19 cellular contexts compared by ENCODE assay signal in genomic region chr4:2288051-2288541, GRCh38. TPM values are rescaled to one million over a fixed set of nuclear protein-coding genes. Genes with fewer than 3 reads are reported as not detected.
DNase-seq lines count a peak whose midpoint lies in the region; ATAC-seq and TF ChIP-seq lines count a peak whose summit lies in the region.
"Had no signal": no experiment of that assay in that cellular context is flagged by ENCODE, and none has a peak within 500 bp of the region (broad histone marks: within the 10 kb centered on the region; RNA-seq: fewer than 3 reads in every experiment).

No MANE protein-coding gene starts in this region.

- H3K9me3 Mint-ChIP-seq in CD4-positive, alpha-beta T cell, result no peaks in the 10 kb centered on the region
- no peaks in the 10 kb centered on the region for H3K9me3 Mint-ChIP-seq in CD8-positive, alpha-beta memory T cell

- H3K36me3 Mint-ChIP-seq in CD4-positive, alpha-beta T cell (ENCODE audit: low read depth), result peaks cover 11% of the 10 kb centered on the region
- peaks cover 0 to 2% (median 1%) of the 10 kb centered on the region in 3 donors for H3K36me3 Mint-ChIP-seq in CD8-positive, alpha-beta memory T cell
- H3K36me3 Mint-ChIP-seq: activated naive CD8-positive, alpha-beta T cell; stimulated activated naive B cell treated with anti-CD40 and anti-IgM and Interleukin-4, amounts not matched to agents 10 μg/mL and 1 μg/mL and 100 μg/mL, for 72 hours had no signal

- peaks cover 57% of the 10 kb centered on the region for H3K4me1 ChIP-seq in CD8-positive, alpha-beta memory T cell (ENCODE audit: insufficient read depth, low read length)
- H3K4me1 ChIP-seq: thyroid gland had no signal

- intact Hi-C loops in CD4-positive, alpha-beta T cell (cut with DNase I, micrococcal nuclease), result no loop called here
- intact Hi-C loops in posterior vena cava (cut with DNase I), result no loop called here

- no peaks in the 10 kb centered on the region for H3K27me3 ChIP-seq in CD4-positive, alpha-beta T cell (ENCODE audit: control insufficient read depth, insufficient read depth, low read length)
- H3K27me3 ChIP-seq in CD8-positive, alpha-beta memory T cell (ENCODE audit: insufficient read depth, low read length, poor library complexity, severe bottlenecking), result no peaks in the 10 kb centered on the region
- H3K27me3 ChIP-seq: thyroid gland had no signal

- H3K27ac ChIP-seq in CD4-positive, alpha-beta T cell (ENCODE audit: low read depth, low read length), result no peak overlapping the region
- H3K27ac ChIP-seq in CD8-positive, alpha-beta memory T cell (ENCODE audit: low read depth, low read length), result no peak overlapping the region
- H3K27ac ChIP-seq: GM23248, neutrophil, thyroid gland had no signal

- no peak overlapping the region for H3K4me3 ChIP-seq in CD8-positive, alpha-beta memory T cell (ENCODE audit: low read length)
- H3K4me3 ChIP-seq: GM23248, thyroid gland had no signal

- DNase-seq in CD4-positive, alpha-beta T cell, result no peak
- DNase-seq in CD8-positive, alpha-beta memory T cell, result peak in 1 of 5 donors; percentile 43
- DNase-seq in effector CD4-positive, alpha-beta T cell, result peak; percentile 1
- DNase-seq in posterior vena cava (ENCODE audit: low spot score) (peak; percentile 72), pons (ENCODE audit: low spot score) (no peak)
- DNase-seq: central memory CD4-positive, alpha-beta T cell; dermis blood vessel endothelial cell; DMS153; GM23248; mammary epithelial cell; NCI-H1436 treated with DMSO at 0.1 percent for 48 hours; NCI-H510A treated with DMSO at 0.1 percent for 48 hours; stimulated activated CD4-positive, alpha-beta T cell treated with anti-CD3 and anti-CD28 coated beads, Interleukin-4, amount 100 ng/mL, for 1 hour; stimulated activated naive B cell treated with anti-CD40 and anti-IgM and Interleukin-4, amounts not matched to agents 10 μg/mL and 1 μg/mL and 100 μg/mL, for 72 hours had no signal

- H3K9me3 ChIP-seq in CD4-positive, alpha-beta T cell (ENCODE audit: control insufficient read depth, low read length), result no peaks in the 10 kb centered on the region
- no peaks in the 10 kb centered on the region for H3K9me3 ChIP-seq in CD8-positive, alpha-beta memory T cell (ENCODE audit: low read length)
- H3K9me3 ChIP-seq: neutrophil, thyroid gland had no signal

- H3K4me3 Mint-ChIP-seq in CD4-positive, alpha-beta T cell, result no peak overlapping the region
- H3K4me3 Mint-ChIP-seq in CD8-positive, alpha-beta memory T cell, result no peak overlapping the region
- H3K4me3 Mint-ChIP-seq: activated naive CD8-positive, alpha-beta T cell; stimulated activated naive B cell treated with anti-CD40 and anti-IgM and Interleukin-4, amounts not matched to agents 10 μg/mL and 1 μg/mL and 100 μg/mL, for 72 hours had no signal

- POLR2A ChIA-PET in CD4-positive, alpha-beta T cell (lab: Charles Lee), result interaction anchor here (1.2 kb wide), 1 partner anchor 26 kb away, joined by 7 read pairs; the partner anchor contains the start of gene MXD4
- POLR2A ChIA-PET in CD8-positive, alpha-beta memory T cell (lab: Charles Lee), result interaction anchor here (3.3 kb wide), 1 partner anchor 26 kb away, joined by 28 read pairs; the partner anchor contains the start of gene MXD4

- no peak for TF ChIP-seq CTCF in CD4-positive, alpha-beta T cell (IDR thresholded peaks at IDR 0.05)

- ATAC-seq in CD4-positive, alpha-beta T cell (ENCODE audit: poor library complexity), result no peak
- ATAC-seq in GM21381 (IDR thresholded peaks at IDR 0.05; ENCODE audit: unreplicated experiment), result no peak
- ATAC-seq in HG02798 (IDR thresholded peaks at IDR 0.05; ENCODE audit: poor library complexity, unreplicated experiment), result no peak
- ATAC-seq: stimulated activated naive B cell treated with anti-CD40 and anti-IgM and Interleukin-4, amounts not matched to agents 10 μg/mL and 1 μg/mL and 100 μg/mL, for 72 hours had no signal

- H3K4me1 Mint-ChIP-seq in CD4-positive, alpha-beta T cell (ENCODE audit: low read depth), result peaks cover 37% of the 10 kb centered on the region
- peaks cover 33 to 67% (median 33%) of the 10 kb centered on the region in 3 donors for H3K4me1 Mint-ChIP-seq in CD8-positive, alpha-beta memory T cell

- CTCF ChIA-PET in CD4-positive, alpha-beta T cell (lab: Charles Lee), result no interaction called here
- CTCF ChIA-PET in CD8-positive, alpha-beta memory T cell (lab: Charles Lee), result no interaction called here

- no peaks in the 10 kb centered on the region for H3K27me3 Mint-ChIP-seq in CD4-positive, alpha-beta T cell
- no peaks in the 10 kb centered on the region for H3K27me3 Mint-ChIP-seq in CD8-positive, alpha-beta memory T cell
- H3K27me3 Mint-ChIP-seq: activated naive CD8-positive, alpha-beta T cell had no signal

- peak overlapping the region; percentile 77 for H3K27ac Mint-ChIP-seq in CD4-positive, alpha-beta T cell
- peak overlapping the region in 6 of 8 donors; percentile 43 to 88 (median 76) for H3K27ac Mint-ChIP-seq in CD8-positive, alpha-beta memory T cell
- H3K27ac Mint-ChIP-seq: activated naive CD8-positive, alpha-beta T cell; stimulated activated naive B cell treated with anti-CD40 and anti-IgM and Interleukin-4, amounts not matched to agents 10 μg/mL and 1 μg/mL and 100 μg/mL, for 72 hours had no signal

- no peaks in the 10 kb centered on the region for H3K36me3 ChIP-seq in CD8-positive, alpha-beta memory T cell (ENCODE audit: insufficient read depth, low read length)
- H3K36me3 ChIP-seq: neutrophil, thyroid gland had no signal

RNA-seq across cellular contexts. Expression of gene MXD4, which starts 26.2 kb away (rescaled TPM):
- total RNA-seq in CD4-positive, alpha-beta T cell, result 100 to 1,000 TPM; 140 to 147 TPM
- total RNA-seq in CD8-positive, alpha-beta memory T cell, result 10 to 100 TPM; 10.2 to 12.2 TPM
- polyA plus RNA-seq in CD8-positive, alpha-beta memory T cell, result 47.2 TPM
- total RNA-seq in posterior vena cava, result 10 to 100 TPM; 43.6 to 43.7 TPM

RNA-seq across cellular contexts. Expression of gene HAUS3, which starts 46.2 kb away (rescaled TPM):
- 100 to 1,000 TPM; 143 to 148 TPM for total RNA-seq in CD4-positive, alpha-beta T cell
- 10 to 100 TPM; 23.8 to 23.9 TPM for total RNA-seq in CD8-positive, alpha-beta memory T cell
- 26.6 TPM for polyA plus RNA-seq in CD8-positive, alpha-beta memory T cell
- 10 to 100 TPM in 1 of 2 donors, 1 to 10 TPM in 1; 9.6 to 11.8 TPM for total RNA-seq in posterior vena cava

RNA-seq across cellular contexts. Expression of gene POLN, which starts 46.2 kb away (rescaled TPM):
- 1 to 10 TPM; 2.1 to 2.3 TPM for total RNA-seq in CD4-positive, alpha-beta T cell
- total RNA-seq in CD8-positive, alpha-beta memory T cell, result 1 to 10 TPM; 1.5 to 1.6 TPM
- 0.55 TPM for polyA plus RNA-seq in CD8-positive, alpha-beta memory T cell
- total RNA-seq in posterior vena cava, result 1 to 10 TPM; 2.0 to 3.5 TPM

Comparison
In these comparisons a context has a peak if more than half of its experiments do, and no peak if none do; other contexts are left out.
1. DNase-seq: peak in effector CD4-positive, alpha-beta T cell (single experiment) and posterior vena cava (single experiment); none in CD4-positive, alpha-beta T cell (0 of 10) and pons (single experiment).
2. RNA of gene HAUS3, which starts 46.2 kb away (total RNA-seq): 143 to 148 TPM in CD4-positive, alpha-beta T cell; 23.8 to 23.9 TPM in CD8-positive, alpha-beta memory T cell and 9.6 to 11.8 TPM in posterior vena cava; every median in the first group is over 4 times any median in the second.